Comparison of ENCODE assay signal across 20 cellular contexts in genomic region chr1:154589780-154590179, GRCh38. TPM values are rescaled to one million over a fixed set of nuclear protein-coding genes. Genes with fewer than 3 reads are reported as not detected.
DNase-seq lines count a peak whose midpoint lies in the region; FAIRE-seq and TF ChIP-seq lines count a peak whose summit lies in the region.
"Had no signal": no experiment of that assay in that cellular context is flagged by ENCODE, and none has a peak within 500 bp of the region (broad histone marks: within the 10 kb centered on the region; RNA-seq: fewer than 3 reads in every experiment).

No MANE protein-coding gene starts in this region.

- H3K4me1 ChIP-seq in GM23248 (ENCODE audit: insufficient read depth), result no peaks in the 10 kb centered on the region
- H3K4me1 ChIP-seq in mesendoderm (ENCODE audit: control insufficient read depth, low read depth, low read length), result no peaks in the 10 kb centered on the region
- H3K4me1 ChIP-seq in OCI-LY7 (ENCODE audit: insufficient read depth, low read length, poor library complexity, severe bottlenecking), result peaks cover 7% of the 10 kb centered on the region

- H3K4me2 ChIP-seq in GM23248 (ENCODE audit: unreplicated experiment) (no peak overlapping the region), mesendoderm (ENCODE audit: low read length) (no peak overlapping the region), OCI-LY7 (ENCODE audit: low read length) (no peak overlapping the region)

- DNase-seq in GM12891 (ENCODE audit: insufficient read length, low spot score) (no peak), GM23248 (peak; percentile 43), amniotic epithelial cell (ENCODE audit: low read depth) (peak; percentile 34), nephron progenitor cell (no peak), mesendoderm (no peak), OCI-LY7 (ENCODE audit: low spot score) (no peak)
- DNase-seq in activated CD8-positive, alpha-beta memory T cell treated with anti-CD3 and anti-CD28 coated beads, Interleukin-2, amount 50 U/mL, for 48 hours, result no peak
- DNase-seq: BE2C; CD4-positive, alpha-beta memory T cell; DND-41; GF-D8; H7; Karpas-422; MM.1S; NCI-H187 treated with DMSO at 0.1 percent for 48 hours; NCI-H2171 treated with DMSO at 0.1 percent for 48 hours; NCI-H82; Right ventricle myocardium superior had no signal

- H3K79me2 ChIP-seq in GM23248 (ENCODE audit: insufficient read depth) (peaks cover 18% of the 10 kb centered on the region), mesendoderm (ENCODE audit: control insufficient read depth, insufficient read depth, low read length) (no peaks in the 10 kb centered on the region), OCI-LY7 (ENCODE audit: insufficient read depth, low read depth, low read length) (no peaks in the 10 kb centered on the region)

- intact Hi-C loops in OCI-LY7 (cut with micrococcal nuclease; ENCODE audit: unreplicated experiment), result no loop called here

- no peak overlapping the region for H3K27ac ChIP-seq in GM23248
- no peak overlapping the region for H3K27ac ChIP-seq in mesendoderm (ENCODE audit: low read depth, low read length)
- no peak overlapping the region for H3K27ac ChIP-seq in OCI-LY7 (ENCODE audit: low read depth, low read length, poor library complexity, severe bottlenecking)

- H2BK120ac ChIP-seq in mesendoderm (ENCODE audit: low read depth, low read length), result no peak overlapping the region

- no peak overlapping the region for H3K56ac ChIP-seq in mesendoderm (ENCODE audit: low read length)

- no TSS peak for BruUV-seq in OCI-LY7 (replicated peaks; lab: Mats Ljungman, UMichigan)

- peaks cover 2% of the 10 kb centered on the region for H3K27me3 Mint-ChIP-seq in nephron progenitor cell (ENCODE audit: low read depth, poor library complexity)
- H3K27me3 Mint-ChIP-seq: CD4-positive, alpha-beta memory T cell had no signal

- H2AFZ ChIP-seq in GM23248, result no peak overlapping the region
- H2AFZ ChIP-seq in OCI-LY7 (ENCODE audit: low read length), result no peak overlapping the region

- POLR2A ChIA-PET in OCI-LY7 (lab: Charles Lee), result no interaction called here

- TF ChIP-seq CTCF in nephron progenitor cell (IDR thresholded peaks at IDR 0.05) (no peak), OCI-LY7 (conservative IDR thresholded peaks at IDR 0.05; ENCODE audit: low read length) (no peak)

- no peak overlapping the region for H3K4ac ChIP-seq in mesendoderm (ENCODE audit: low read depth, low read length)

- CTCF ChIA-PET in OCI-LY7 (lab: Charles Lee; ENCODE audit: unreplicated experiment), result no interaction called here

- peaks cover 79% of the 10 kb centered on the region for H3K36me3 Mint-ChIP-seq in nephron progenitor cell (ENCODE audit: low read depth)

- H3K79me1 ChIP-seq in mesendoderm (ENCODE audit: low read length), result no peaks in the 10 kb centered on the region

- H3F3A ChIP-seq in GM23248 (ENCODE audit: insufficient read depth), result no peaks in the 10 kb centered on the region

- H2AK5ac ChIP-seq in mesendoderm (ENCODE audit: low read length), result no peak overlapping the region

- H3K23ac ChIP-seq in mesendoderm (ENCODE audit: low read length), result no peak overlapping the region

- peak overlapping the region; percentile 73 for H3K27ac Mint-ChIP-seq in nephron progenitor cell

- 75 to 81% methylated on average over 10 of the region's 10 CpGs for WGBS in GM23248 (ENCODE audit: low coverage in 1 of 2, low lambda C conversion rate in 2 of 2, missing lambda C conversion rate in 2 of 2), 2 experiments
- no CpG with 5 or more reads among the region's 10 CpGs for WGBS in mesendoderm (ENCODE audit: extremely low coverage, insufficient coverage, low lambda C conversion rate)

- H3K36me3 ChIP-seq in GM23248 (ENCODE audit: low read depth) (peaks cover 91% of the 10 kb centered on the region), mesendoderm (ENCODE audit: control insufficient read depth, insufficient read depth, low read length) (peaks cover 29% of the 10 kb centered on the region), OCI-LY7 (ENCODE audit: insufficient read depth, low read length) (peaks cover 99% of the 10 kb centered on the region)

- no peak overlapping the region for H4K8ac ChIP-seq in mesendoderm (ENCODE audit: low read depth, low read length)

- no peak overlapping the region for H4K5ac ChIP-seq in mesendoderm (ENCODE audit: low read length)

- H3K9me2 ChIP-seq in GM23248 (ENCODE audit: insufficient read depth), result no peaks in the 10 kb centered on the region
- H3K9me2 ChIP-seq in OCI-LY7 (ENCODE audit: insufficient read depth, low read length), result no peaks in the 10 kb centered on the region

- peak; percentile 47 for FAIRE-seq in GM12891 (lab: Jason Lieb, UNC)
- FAIRE-seq: D721Med had no signal

- H3K9ac ChIP-seq in GM23248 (no peak overlapping the region), mesendoderm (ENCODE audit: low read length) (no peak overlapping the region)

- H3K4me3 ChIP-seq in GM23248, result no peak overlapping the region
- H3K4me3 ChIP-seq in mesendoderm (ENCODE audit: low read length), result no peak overlapping the region
- no peak overlapping the region for H3K4me3 ChIP-seq in OCI-LY7 (ENCODE audit: low read depth, low read length, poor library complexity, severe bottlenecking)

- H4K20me1 ChIP-seq in GM23248 (ENCODE audit: insufficient read depth), result no peaks in the 10 kb centered on the region
- no peaks in the 10 kb centered on the region for H4K20me1 ChIP-seq in OCI-LY7 (ENCODE audit: insufficient read depth, low read length)

- no peaks in the 10 kb centered on the region for H3K9me3 Mint-ChIP-seq in nephron progenitor cell
- H3K9me3 Mint-ChIP-seq: CD4-positive, alpha-beta memory T cell had no signal

- no peaks in the 10 kb centered on the region for H3K27me3 ChIP-seq in GM23248 (replicated peaks; ENCODE audit: insufficient read depth)
- no peaks in the 10 kb centered on the region for H3K27me3 ChIP-seq in mesendoderm (ENCODE audit: insufficient read depth, low read length, poor library complexity)
- H3K27me3 ChIP-seq: BE2C had no signal

- no peak overlapping the region for H2BK5ac ChIP-seq in mesendoderm (ENCODE audit: low read length)

- H3K4me1 Mint-ChIP-seq in nephron progenitor cell, result no peaks in the 10 kb centered on the region

- no peak overlapping the region for H3K4me3 Mint-ChIP-seq in nephron progenitor cell
- H3K4me3 Mint-ChIP-seq: CD4-positive, alpha-beta memory T cell had no signal

- no peaks in the 10 kb centered on the region for H3K9me3 ChIP-seq in GM23248 (ENCODE audit: low read depth)
- no peaks in the 10 kb centered on the region for H3K9me3 ChIP-seq in OCI-LY7 (ENCODE audit: low read length)
- H3K9me3 ChIP-seq: BE2C had no signal

- no peak overlapping the region for H3K18ac ChIP-seq in mesendoderm (ENCODE audit: low read length)

- no peak for TF ChIP-seq POLR2A in GM12891 (IDR thresholded peaks at IDR 0.05; ENCODE audit: low read depth, low read length)

- in situ Hi-C loops in GM23248 (cut with MboI), result no loop called here

- H2BK15ac ChIP-seq in mesendoderm (replicated peaks; ENCODE audit: low read depth), result no peak overlapping the region

TF ChIP-seq in GM12891, 5 proteins besides CTCF, POLR2A, EP300 and RAD21:
- no peak for TF ChIP-seq SPI1 (IDR thresholded peaks at IDR 0.05; ENCODE audit: low read depth, low read length)
- no peak for TF ChIP-seq POU2F2 (IDR thresholded peaks at IDR 0.05; ENCODE audit: low read depth, low read length)
- no peak for TF ChIP-seq TAF1 (IDR thresholded peaks at IDR 0.05; ENCODE audit: low read depth, low read length)
- TF ChIP-seq POLR2AphosphoS5 (IDR thresholded peaks at IDR 0.05; ENCODE audit: low read depth, low read length), result peak; percentile 16; the same call in 1 of the 2 replicates
- no peak for TF ChIP-seq PAX5 (IDR thresholded peaks at IDR 0.05; ENCODE audit: insufficient read depth, low read length, severe bottlenecking)

RNA-seq across cellular contexts. Expression of gene ADAR, which starts 18.2 kb away (rescaled TPM):
- 99.8 TPM for polyA plus RNA-seq in GM12891 (2012; ENCODE audit: low read depth, missing spikeins)
- 71.3 and 84.6 TPM in 2 replicates for total RNA-seq in GM23248 (2014; rRNA removed; shearing (Covaris generic))
- 61.2 and 61.3 TPM in 2 replicates for polyA plus RNA-seq in GM23248 (2016; fragmentation: Nextera tagmentation; extraction: Ambion mirVana)
- 111 TPM for polyA plus RNA-seq in mesendoderm (2013, experiment 1 of 2)
- 114 TPM for polyA plus RNA-seq in mesendoderm (2013, experiment 2 of 2)
- total RNA-seq in OCI-LY7 (2014; rRNA removed; shearing (Covaris generic)), result 87.8 and 90.2 TPM in 2 replicates
- total RNA-seq in OCI-LY7 (2022), result 136 and 139 TPM in 2 replicates

RNA-seq across cellular contexts. Expression of gene CHRNB2, which starts 22.2 kb away (rescaled TPM):
- polyA plus RNA-seq in GM12891 (2012; ENCODE audit: low read depth, missing spikeins), result 0.05 TPM
- total RNA-seq in GM23248 (2014; rRNA removed; shearing (Covaris generic)), result not detected in 2 replicates
- polyA plus RNA-seq in GM23248 (2016; fragmentation: Nextera tagmentation; extraction: Ambion mirVana), result not detected in 2 replicates
- polyA plus RNA-seq in mesendoderm (2013, experiment 1 of 2), result 0.51 TPM
- polyA plus RNA-seq in mesendoderm (2013, experiment 2 of 2), result 0.55 TPM
- 0.13 and 0.33 TPM in 2 replicates for total RNA-seq in OCI-LY7 (2014; rRNA removed; shearing (Covaris generic))
- total RNA-seq in OCI-LY7 (2022), result 0.42 and 0.55 TPM in 2 replicates
- total RNA-seq: CD4-positive, alpha-beta memory T cell; NCI-H460; Right ventricle myocardium superior had no signal
- polyA plus RNA-seq: CD4-positive, alpha-beta memory T cell had no signal

RNA-seq across cellular contexts. Expression of gene UBE2Q1, which starts 31.3 kb away (rescaled TPM):
- polyA plus RNA-seq in GM12891 (2012; ENCODE audit: low read depth, missing spikeins), result 49.0 TPM
- total RNA-seq in GM23248 (2014; rRNA removed; shearing (Covaris generic)), result 31.9 and 37.9 TPM in 2 replicates
- polyA plus RNA-seq in GM23248 (2016; fragmentation: Nextera tagmentation; extraction: Ambion mirVana), result 5.7 and 7.8 TPM in 2 replicates
- polyA plus RNA-seq in mesendoderm (2013, experiment 1 of 2), result 53.4 TPM
- polyA plus RNA-seq in mesendoderm (2013, experiment 2 of 2), result 52.6 TPM
- 34.6 and 54.0 TPM in 2 replicates for total RNA-seq in OCI-LY7 (2014; rRNA removed; shearing (Covaris generic))
- 84.5 and 93.7 TPM in 2 replicates for total RNA-seq in OCI-LY7 (2022)

Comparison
In these comparisons a context has a peak if more than half of its experiments do, and no peak if none do; other contexts are left out.
1. DNase-seq: peak in GM23248 (single experiment) and amniotic epithelial cell (single experiment); none in GM12891 (single experiment), nephron progenitor cell (single experiment), activated CD8-positive, alpha-beta memory T cell treated with anti-CD3 and anti-CD28 coated beads, Interleukin-2, amount 50 U/mL, for 48 hours (single experiment), mesendoderm (single experiment) and OCI-LY7 (single experiment).